In genomic region chr9:75504721-75505120, GRCh38 we compare ENCODE assay signal across 22 cellular contexts.
DNase-seq lines count a peak whose midpoint lies in the region; ATAC-seq, FAIRE-seq and TF ChIP-seq lines count a peak whose summit lies in the region.
"Had no signal": no experiment of that assay in that cellular context is flagged by ENCODE, and none has a peak within 500 bp of the region (broad histone marks: within the 10 kb centered on the region; RNA-seq: fewer than 3 reads in every experiment).

No MANE protein-coding gene starts in this region.

- H3K4me2 ChIP-seq in HepG2 (ENCODE audit: low read depth, low read length): no peak overlapping the region
- H3K4me2 ChIP-seq: A549 had no signal

- H3K27me3 ChIP-seq in right lobe of liver: no peaks in the 10 kb centered on the region
- no peaks in the 10 kb centered on the region for H3K27me3 ChIP-seq in HepG2 (ENCODE audit: control insufficient read depth in 1 of 2, insufficient read depth in 2 of 2, low read length in 2 of 2)
- H3K27me3 ChIP-seq in colonic mucosa: no peaks in the 10 kb centered on the region
- H3K27me3 ChIP-seq: BLaER1 treated with 17β-estradiol and CSF1 and Interleukin-3, amounts not matched to agents 10 nM and 100 nM had no signal

- CTCF ChIA-PET in HepG2 (lab: Yijun Ruan, JAX; ENCODE audit: low intra/inter-chr PET ratio, low total read pairs): no interaction called here

- H3K27ac ChIP-seq in right lobe of liver (no peak overlapping the region), HepG2 (ENCODE audit: extremely low read length, insufficient read depth, low read length) (no peak overlapping the region), colonic mucosa (no peak overlapping the region), kidney (ENCODE audit: low read depth in 2 of 2, low read length in 2 of 2) (no peak overlapping the region)
- H3K27ac ChIP-seq: A549; BLaER1 treated with 17β-estradiol and CSF1 and Interleukin-3, amounts not matched to agents 10 nM and 100 nM had no signal

- H3K4me3 ChIP-seq in right lobe of liver (no peak overlapping the region), HepG2 (replicated peaks in 1 of 3; ENCODE audit: insufficient read depth in 1 of 3, low read depth in 2 of 3, low read length in 3 of 3) (no peak overlapping the region), colonic mucosa (no peak overlapping the region), kidney (ENCODE audit: low read length in 2 of 2) (no peak overlapping the region)
- H3K4me3 ChIP-seq: A549; BLaER1 treated with 17β-estradiol and CSF1 and Interleukin-3, amounts not matched to agents 10 nM and 100 nM had no signal

- TF ChIP-seq EP300 in HepG2 (IDR thresholded peaks at IDR 0.05; ENCODE audit: low read depth in 2 of 2, low read length in 2 of 2) (no peak), HepG2 (CRISPR knock-in tag; IDR thresholded peaks at IDR 0.05; ENCODE audit: borderline replicate concordance) (no peak)

- H3K9ac ChIP-seq in HepG2 (ENCODE audit: insufficient read depth, low read depth, low read length) (no peak overlapping the region), colonic mucosa (ENCODE audit: low read depth in 2 of 2, low read length in 2 of 2) (no peak overlapping the region), kidney (ENCODE audit: low read length in 2 of 2) (no peak overlapping the region)
- H3K9ac ChIP-seq: BLaER1 treated with 17β-estradiol and CSF1 and Interleukin-3, amounts not matched to agents 10 nM and 100 nM had no signal

- BruUV-seq in HepG2 (replicated peaks; lab: Mats Ljungman, UMichigan): no TSS peak

- no peak for TF ChIP-seq POLR2A in right lobe of liver (IDR thresholded peaks at IDR 0.05)
- no peak for TF ChIP-seq POLR2A in HepG2 (IDR thresholded peaks at IDR 0.05; ENCODE audit: insufficient read depth in 1 of 2, low read depth in 2 of 2, low read length in 2 of 2)

- no peak for FAIRE-seq in HepG2 (lab: Jason Lieb, UNC)
- no peak for FAIRE-seq in kidney (lab: Jason Lieb, UNC)
- FAIRE-seq: A549, GM12891, H54, HTR-8/SVneo, RCC 7860 had no signal

- H3K9me3 ChIP-seq in right lobe of liver: no peaks in the 10 kb centered on the region
- H3K9me3 ChIP-seq in HepG2 (ENCODE audit: low read length): no peaks in the 10 kb centered on the region
- H3K9me3 ChIP-seq in colonic mucosa: no peaks in the 10 kb centered on the region
- H3K9me3 ChIP-seq in kidney (ENCODE audit: control insufficient read depth in 1 of 2, low read length in 2 of 2): no peaks in the 10 kb centered on the region
- H3K9me3 ChIP-seq: A549 had no signal

- no peaks in the 10 kb centered on the region for H4K20me1 ChIP-seq in HepG2 (ENCODE audit: insufficient read depth, low read length)
- H4K20me1 ChIP-seq: BLaER1 treated with 17β-estradiol and CSF1 and Interleukin-3, amounts not matched to agents 10 nM and 100 nM had no signal

- TF ChIP-seq RAD21 in HepG2 (CRISPR knock-in tag; IDR thresholded peaks at IDR 0.05): no peak

- no peaks in the 10 kb centered on the region for H3K36me3 ChIP-seq in right lobe of liver
- no peaks in the 10 kb centered on the region for H3K36me3 ChIP-seq in HepG2 (replicated peaks in 1 of 2; ENCODE audit: control insufficient read depth in 1 of 2, insufficient read depth in 2 of 2, low read length in 2 of 2)
- H3K36me3 ChIP-seq in colonic mucosa: no peaks in the 10 kb centered on the region
- no peaks in the 10 kb centered on the region for H3K36me3 ChIP-seq in kidney (ENCODE audit: control insufficient read depth in 1 of 2, insufficient read depth in 2 of 2, low read length in 2 of 2)
- H3K36me3 ChIP-seq: BLaER1 treated with 17β-estradiol and CSF1 and Interleukin-3, amounts not matched to agents 10 nM and 100 nM had no signal

- DNase-seq in right lobe of liver: no peak
- no peak for DNase-seq in HepG2 (ENCODE audit: low spot score)
- peak; percentile 23 for DNase-seq in colonic mucosa
- DNase-seq in myocyte (ENCODE audit: low read depth): peak; percentile 3
- DNase-seq in HPDE6-E6E7 (ENCODE audit: extremely low spot score): no peak
- DNase-seq in kidney: no peak
- no peak for DNase-seq in OCI-M1 (lab: John Stamatoyannopoulos, UW)
- DNase-seq: DMS 273 treated with DMSO at 0.1 percent for 48 hours, GF-D8, NCI-H1092 treated with DMSO at 0.1 percent for 48 hours, NCI-H1694, NCI-H226, NCI-H524 treated with DMSO at 0.1 percent for 48 hours, SHP77 treated with DMSO at 0.1 percent for 48 hours had no signal

- H3K79me2 ChIP-seq in HepG2 (ENCODE audit: insufficient read depth, low read length): no peaks in the 10 kb centered on the region

- POLR2A ChIA-PET in HepG2 (lab: Yijun Ruan, JAX): no interaction called here

- no peak overlapping the region for H2AFZ ChIP-seq in HepG2 (ENCODE audit: low read length)

- TF ChIP-seq CTCF in right lobe of liver (IDR thresholded peaks at IDR 0.05) (no peak), HepG2 (CRISPR knock-in tag; IDR thresholded peaks at IDR 0.05) (no peak), colonic mucosa (IDR thresholded peaks at IDR 0.05) (no peak), kidney (IDR thresholded peaks at IDR 0.05; ENCODE audit: borderline replicate concordance, extremely low read depth, insufficient read depth) (no peak)

- peak in 3 of 4 donors; percentile 32 to 56 (median 52) for ATAC-seq in right lobe of liver
- ATAC-seq in HepG2: no peak
- no peak for ATAC-seq in HG03095 (IDR thresholded peaks at IDR 0.05; ENCODE audit: unreplicated experiment)
- ATAC-seq: A549, SK-N-SH treated with all-trans-retinoic acid at 6 μM for 48 hours had no signal

- in situ Hi-C loops in HepG2 (cut with HindIII; ENCODE audit: extremely low pct_ligation_motif_present, low pct_unique_long_range_greater_than_20kb): no loop called here

- H3K4me1 ChIP-seq in right lobe of liver: no peaks in the 10 kb centered on the region
- H3K4me1 ChIP-seq in HepG2 (ENCODE audit: insufficient read depth, low read length): no peaks in the 10 kb centered on the region
- no peaks in the 10 kb centered on the region for H3K4me1 ChIP-seq in colonic mucosa
- H3K4me1 ChIP-seq in kidney (ENCODE audit: control insufficient read depth in 1 of 2, insufficient read depth in 1 of 2, low read depth in 1 of 2, low read length in 2 of 2): peaks cover 0 to 3% of the 10 kb centered on the region in 2 donors
- H3K4me1 ChIP-seq: A549 had no signal

- intact Hi-C loops in right lobe of liver (cut with DNase I) (no loop called here), HepG2 (cut with micrococcal nuclease; ENCODE audit: unreplicated experiment) (no loop called here), colonic mucosa (cut with DNase I) (no loop called here), kidney (cut with DNase I) (no loop called here)

TF ChIP-seq in HepG2, 621 proteins besides CTCF, POLR2A, EP300 and RAD21 (continues in another document):
- no peak for TF ChIP-seq ATF7 (IDR thresholded peaks at IDR 0.05)
- TF ChIP-seq ATF7 (CRISPR knock-in tag; IDR thresholded peaks at IDR 0.05): no peak
- no peak for TF ChIP-seq RNF2 (conservative IDR thresholded peaks at IDR 0.05; ENCODE audit: low read depth)
- no peak for TF ChIP-seq TRIM24 (CRISPR knock-in tag; IDR thresholded peaks at IDR 0.05)
- no peak for TF ChIP-seq ZNF607 (CRISPR knock-in tag; IDR thresholded peaks at IDR 0.05; ENCODE audit: borderline replicate concordance)
- no peak for TF ChIP-seq SMARCE1 (IDR thresholded peaks at IDR 0.05; ENCODE audit: borderline replicate concordance)
- TF ChIP-seq SIX4 (CRISPR knock-in tag; IDR thresholded peaks at IDR 0.05): no peak
- no peak for TF ChIP-seq MIER2 (CRISPR knock-in tag; IDR thresholded peaks at IDR 0.05)
- no peak for TF ChIP-seq PRDM15 (CRISPR knock-in tag; IDR thresholded peaks at IDR 0.05)
- TF ChIP-seq ZNF33A (CRISPR knock-in tag; IDR thresholded peaks at IDR 0.05; ENCODE audit: borderline replicate concordance): no peak
- TF ChIP-seq SMAD9 (CRISPR knock-in tag; IDR thresholded peaks at IDR 0.05): no peak
- no peak for TF ChIP-seq U2AF2 (IDR thresholded peaks at IDR 0.05; ENCODE audit: low read depth, low read length)
- TF ChIP-seq GFI1 (CRISPR knock-in tag; IDR thresholded peaks at IDR 0.05; ENCODE audit: borderline replicate concordance): no peak

Comparison
In these comparisons a context has a peak if more than half of its experiments do, and no peak if none do; other contexts are left out.
1. ATAC-seq: peak in right lobe of liver (3 of 4); none in HepG2 (single experiment) and HG03095 (single experiment).
2. DNase-seq: peak in colonic mucosa (single experiment) and myocyte (single experiment); none in right lobe of liver (0 of 3), HepG2 (single experiment), HPDE6-E6E7 (single experiment), kidney (single experiment) and OCI-M1 (single experiment).